ENCODE assay signal across 23 cellular contexts in genomic region chrX:77779695-77780094, GRCh38. TPM values are rescaled to one million over a fixed set of nuclear protein-coding genes. Genes with fewer than 3 reads are reported as not detected.
DNase-seq lines count a peak whose midpoint lies in the region; ATAC-seq and TF ChIP-seq lines count a peak whose summit lies in the region.
"Had no signal": no experiment of that assay in that cellular context is flagged by ENCODE, and none has a peak within 500 bp of the region (broad histone marks: within the 10 kb centered on the region; RNA-seq: fewer than 3 reads in every experiment).

No MANE protein-coding gene starts in this region.

- H3K36me3 ChIP-seq in sigmoid colon, result no peaks in the 10 kb centered on the region
- no peaks in the 10 kb centered on the region for H3K36me3 ChIP-seq in aorta (ENCODE audit: control insufficient read depth in 1 of 2, insufficient read depth in 2 of 2, low read length in 1 of 2)
- H3K36me3 ChIP-seq: breast epithelium, heart right ventricle, left lung, tibial nerve had no signal

- no peak for TF ChIP-seq CTCF in sigmoid colon (IDR thresholded peaks at IDR 0.05)

- no peak for TF ChIP-seq POLR2A in sigmoid colon (IDR thresholded peaks at IDR 0.05)

- H3K4me1 ChIP-seq in sigmoid colon (peaks cover 0 to 8% (median 2%) of the 10 kb centered on the region in 4 donors), aorta (ENCODE audit: control insufficient read depth in 1 of 2, insufficient read depth in 2 of 2, low read length in 2 of 2) (no peaks in the 10 kb centered on the region)
- H3K4me1 ChIP-seq: breast epithelium had no signal

- WGBS in sigmoid colon, 2 donors, result 60 to 78% methylated on average over 3 of the region's 3 CpGs
- 48 to 67% methylated on average over 3 of the region's 3 CpGs for WGBS in aorta, 2 donors

- H3K9me3 ChIP-seq in sigmoid colon (no peaks in the 10 kb centered on the region), aorta (ENCODE audit: control insufficient read depth, low read length) (no peaks in the 10 kb centered on the region)
- H3K9me3 ChIP-seq: breast epithelium, heart right ventricle, left lung, tibial nerve had no signal

- H3K27me3 Mint-ChIP-seq in stimulated activated naive CD8-positive, alpha-beta T cell treated with anti-CD3 and anti-CD28 coated beads, Interleukin-15, Interleukin-2, amounts not matched to agents 100 ng/mL and 50 ng/mL, for 24 hours, result no peaks in the 10 kb centered on the region
- no peaks in the 10 kb centered on the region for H3K27me3 Mint-ChIP-seq in stimulated activated naive CD8-positive, alpha-beta T cell treated with anti-CD3 and anti-CD28 coated beads, Interleukin-15, amount 100 ng/mL, for 72 hours
- H3K27me3 Mint-ChIP-seq in activated T-helper 17 cell treated with anti-CD3 and anti-CD28 coated beads, Interleukin-2, amount 50 U/mL, for 72 hours, result no peaks in the 10 kb centered on the region
- H3K27me3 Mint-ChIP-seq in stimulated activated memory B cell treated with anti-CD40 and anti-IgM and Interleukin-4, amounts not matched to agents 10 μg/mL and 1 μg/mL and 100 μg/mL, for 72 hours, result no peaks in the 10 kb centered on the region
- H3K27me3 Mint-ChIP-seq: activated CD4-positive, alpha-beta memory T cell treated with anti-CD3 and anti-CD28 coated beads, Interleukin-2, amount 10 ng/mL, durations not matched to agents 7 days and 5 days had no signal

- peak overlapping the region; percentile 61 for H3K27ac Mint-ChIP-seq in stimulated activated naive CD8-positive, alpha-beta T cell treated with anti-CD3 and anti-CD28 coated beads, Interleukin-15, Interleukin-2, amounts not matched to agents 100 ng/mL and 50 ng/mL, for 24 hours
- no peak overlapping the region for H3K27ac Mint-ChIP-seq in stimulated activated naive CD8-positive, alpha-beta T cell treated with anti-CD3 and anti-CD28 coated beads, Interleukin-15, amount 100 ng/mL, for 72 hours
- H3K27ac Mint-ChIP-seq in activated T-helper 17 cell treated with anti-CD3 and anti-CD28 coated beads, Interleukin-2, amount 50 U/mL, for 72 hours, result no peak overlapping the region
- H3K27ac Mint-ChIP-seq in stimulated activated memory B cell treated with anti-CD40 and anti-IgM and Interleukin-4, amounts not matched to agents 10 μg/mL and 1 μg/mL and 100 μg/mL, for 72 hours, result peak overlapping the region; percentile 60
- H3K27ac Mint-ChIP-seq: activated CD4-positive, alpha-beta memory T cell treated with anti-CD3 and anti-CD28 coated beads, Interleukin-2, amount 10 ng/mL, durations not matched to agents 7 days and 5 days had no signal

- no peak overlapping the region for H3K4me3 Mint-ChIP-seq in stimulated activated naive CD8-positive, alpha-beta T cell treated with anti-CD3 and anti-CD28 coated beads, Interleukin-15, Interleukin-2, amounts not matched to agents 100 ng/mL and 50 ng/mL, for 24 hours
- H3K4me3 Mint-ChIP-seq in stimulated activated naive CD8-positive, alpha-beta T cell treated with anti-CD3 and anti-CD28 coated beads, Interleukin-15, amount 100 ng/mL, for 72 hours, result peak overlapping the region in 1 of 2 donors; percentile 38
- peak overlapping the region; percentile 10 for H3K4me3 Mint-ChIP-seq in activated T-helper 17 cell treated with anti-CD3 and anti-CD28 coated beads, Interleukin-2, amount 50 U/mL, for 72 hours
- H3K4me3 Mint-ChIP-seq in stimulated activated memory B cell treated with anti-CD40 and anti-IgM and Interleukin-4, amounts not matched to agents 10 μg/mL and 1 μg/mL and 100 μg/mL, for 72 hours, result no peak overlapping the region
- H3K4me3 Mint-ChIP-seq: activated CD4-positive, alpha-beta memory T cell treated with anti-CD3 and anti-CD28 coated beads, Interleukin-2, amount 10 ng/mL, durations not matched to agents 7 days and 5 days had no signal

- no peak for DNase-seq in stimulated activated naive CD8-positive, alpha-beta T cell treated with anti-CD3 and anti-CD28 coated beads, Interleukin-15, amount 100 ng/mL, for 72 hours
- DNase-seq in sigmoid colon, result no peak
- DNase-seq in aorta, result no peak
- no peak for DNase-seq in NCI-H345 treated with DMSO at 0.1 percent for 48 hours (lab: John Stamatoyannopoulos, UW; ENCODE audit: unreplicated experiment)
- DNase-seq: ACHN; activated CD4-positive, alpha-beta memory T cell treated with anti-CD3 and anti-CD28 coated beads, Interleukin-2, amount 10 ng/mL, durations not matched to agents 7 days and 5 days; activated T-cell treated with anti-CD3 and anti-CD28 coated beads, Interleukin-2, amount 50 U/mL, for 1 hour; GF-D8; heart right ventricle; left lung; NCI-H146; NCI-H774; Right ventricle myocardium superior; stimulated activated naive CD8-positive, alpha-beta T cell treated with anti-CD3 and anti-CD28 coated beads, Interleukin-15, Interleukin-2, amounts not matched to agents 100 U/mL and 50 U/mL, for 24 hours had no signal

- intact Hi-C loops in sigmoid colon (cut with DNase I), result loop anchor here (10.0 kb wide), 2 partner anchors 115 to 325 kb away; partner anchors contain the start of genes COX7B, MAGT1 and PGK1
- intact Hi-C loops in aorta (cut with DNase I), result no loop called here

- ATAC-seq in stimulated activated naive CD8-positive, alpha-beta T cell treated with anti-CD3 and anti-CD28 coated beads, Interleukin-15, amount 100 ng/mL, for 72 hours, result no peak
- peak; percentile 52 for ATAC-seq in HG02885 (IDR thresholded peaks at IDR 0.05; ENCODE audit: poor library complexity, unreplicated experiment)
- ATAC-seq in activated T-helper 17 cell treated with anti-CD3 and anti-CD28 coated beads, Interleukin-2, amount 50 U/mL, for 72 hours (replicated peaks), result no peak
- no peak for ATAC-seq in stimulated activated memory B cell treated with anti-CD40 and anti-IgM and Interleukin-4, amounts not matched to agents 10 μg/mL and 1 μg/mL and 100 μg/mL, for 72 hours
- ATAC-seq in aorta (ENCODE audit: low FRiP score), result no peak
- ATAC-seq: heart right ventricle; left lung; stimulated activated naive CD8-positive, alpha-beta T cell treated with anti-CD3 and anti-CD28 coated beads, Interleukin-15, Interleukin-2, amounts not matched to agents 100 U/mL and 50 U/mL, for 24 hours had no signal

- H3K4me3 ChIP-seq in sigmoid colon (no peak overlapping the region), aorta (ENCODE audit: low read length in 2 of 2) (no peak overlapping the region)
- H3K4me3 ChIP-seq: breast epithelium, heart right ventricle, left lung, skin epidermis, tibial nerve had no signal

- no peaks in the 10 kb centered on the region for H3K9me3 Mint-ChIP-seq in stimulated activated naive CD8-positive, alpha-beta T cell treated with anti-CD3 and anti-CD28 coated beads, Interleukin-15, Interleukin-2, amounts not matched to agents 100 ng/mL and 50 ng/mL, for 24 hours
- no peaks in the 10 kb centered on the region for H3K9me3 Mint-ChIP-seq in stimulated activated naive CD8-positive, alpha-beta T cell treated with anti-CD3 and anti-CD28 coated beads, Interleukin-15, amount 100 ng/mL, for 72 hours
- no peaks in the 10 kb centered on the region for H3K9me3 Mint-ChIP-seq in activated T-helper 17 cell treated with anti-CD3 and anti-CD28 coated beads, Interleukin-2, amount 50 U/mL, for 72 hours
- no peaks in the 10 kb centered on the region for H3K9me3 Mint-ChIP-seq in stimulated activated memory B cell treated with anti-CD40 and anti-IgM and Interleukin-4, amounts not matched to agents 10 μg/mL and 1 μg/mL and 100 μg/mL, for 72 hours
- H3K9me3 Mint-ChIP-seq: activated CD4-positive, alpha-beta memory T cell treated with anti-CD3 and anti-CD28 coated beads, Interleukin-2, amount 10 ng/mL, durations not matched to agents 7 days and 5 days had no signal

- H3K27me3 ChIP-seq in sigmoid colon (no peaks in the 10 kb centered on the region), aorta (ENCODE audit: control insufficient read depth in 1 of 2, insufficient read depth in 2 of 2, low read length in 1 of 2) (no peaks in the 10 kb centered on the region)
- H3K27me3 ChIP-seq: heart right ventricle, left lung, tibial nerve had no signal

- peaks cover 51% of the 10 kb centered on the region for H3K4me1 Mint-ChIP-seq in stimulated activated naive CD8-positive, alpha-beta T cell treated with anti-CD3 and anti-CD28 coated beads, Interleukin-15, Interleukin-2, amounts not matched to agents 100 ng/mL and 50 ng/mL, for 24 hours (ENCODE audit: low read depth)
- H3K4me1 Mint-ChIP-seq in stimulated activated naive CD8-positive, alpha-beta T cell treated with anti-CD3 and anti-CD28 coated beads, Interleukin-15, amount 100 ng/mL, for 72 hours, result peaks cover 16% of the 10 kb centered on the region
- H3K4me1 Mint-ChIP-seq in activated T-helper 17 cell treated with anti-CD3 and anti-CD28 coated beads, Interleukin-2, amount 50 U/mL, for 72 hours, result peaks cover 17% of the 10 kb centered on the region
- peaks cover 19% of the 10 kb centered on the region for H3K4me1 Mint-ChIP-seq in stimulated activated memory B cell treated with anti-CD40 and anti-IgM and Interleukin-4, amounts not matched to agents 10 μg/mL and 1 μg/mL and 100 μg/mL, for 72 hours

- H3K27ac ChIP-seq in sigmoid colon (no peak overlapping the region), aorta (ENCODE audit: low read depth in 1 of 2, low read length in 2 of 2) (no peak overlapping the region)
- H3K27ac ChIP-seq: breast epithelium, C4-2B, heart right ventricle, HL-60, left lung, skin epidermis, tibial nerve had no signal

- no peak for TF ChIP-seq EP300 in sigmoid colon (IDR thresholded peaks at IDR 0.05)

- H3K36me3 Mint-ChIP-seq in stimulated activated naive CD8-positive, alpha-beta T cell treated with anti-CD3 and anti-CD28 coated beads, Interleukin-15, Interleukin-2, amounts not matched to agents 100 ng/mL and 50 ng/mL, for 24 hours (ENCODE audit: low read depth), result peaks cover 9% of the 10 kb centered on the region
- H3K36me3 Mint-ChIP-seq in activated T-helper 17 cell treated with anti-CD3 and anti-CD28 coated beads, Interleukin-2, amount 50 U/mL, for 72 hours (ENCODE audit: low read depth), result peaks cover 12% of the 10 kb centered on the region
- H3K36me3 Mint-ChIP-seq in stimulated activated memory B cell treated with anti-CD40 and anti-IgM and Interleukin-4, amounts not matched to agents 10 μg/mL and 1 μg/mL and 100 μg/mL, for 72 hours, result peaks cover 7% of the 10 kb centered on the region

RNA-seq across cellular contexts. Expression of gene ATRX, which starts 6.3 kb away (rescaled TPM):
- 10 to 100 TPM; 70.2 to 74.5 TPM for total RNA-seq in activated T-helper 17 cell treated with anti-CD3 and anti-CD28 coated beads, Interleukin-2, amount 50 U/mL, for 72 hours
- total RNA-seq in sigmoid colon, result 100 to 1,000 TPM; 102 to 142 (median 140) TPM
- polyA plus RNA-seq in sigmoid colon, result 10 to 100 TPM in 1 of 3 donors, 1 to 10 TPM in 2; 4.6 to 15.6 (median 6.0) TPM
- 100 to 1,000 TPM; 126 to 136 TPM for total RNA-seq in aorta
- polyA plus RNA-seq in aorta, result 10 to 100 TPM in 1 of 2 donors, 1 to 10 TPM in 1; 9.4 to 18.5 TPM

Comparison
In these comparisons a context has a peak if more than half of its experiments do, and no peak if none do; other contexts are left out.
1. H3K27ac Mint-ChIP-seq: peak in stimulated activated naive CD8-positive, alpha-beta T cell treated with anti-CD3 and anti-CD28 coated beads, Interleukin-15, Interleukin-2, amounts not matched to agents 100 ng/mL and 50 ng/mL, for 24 hours (single experiment) and stimulated activated memory B cell treated with anti-CD40 and anti-IgM and Interleukin-4, amounts not matched to agents 10 μg/mL and 1 μg/mL and 100 μg/mL, for 72 hours (single experiment); none in stimulated activated naive CD8-positive, alpha-beta T cell treated with anti-CD3 and anti-CD28 coated beads, Interleukin-15, amount 100 ng/mL, for 72 hours (0 of 2) and activated T-helper 17 cell treated with anti-CD3 and anti-CD28 coated beads, Interleukin-2, amount 50 U/mL, for 72 hours (single experiment).